ENCODE assay signal across 2 cellular contexts in genomic region chr7:49995681-49996080, GRCh38.
"Had no signal": no experiment of that assay in that cellular context is flagged by ENCODE, and none has a peak within 500 bp of the region (broad histone marks: within the 10 kb centered on the region; RNA-seq: fewer than 3 reads in every experiment).

No MANE protein-coding gene starts in this region.

- DNase-seq: IMR-90, KBM-7 had no signal
